Comparison of ENCODE assay signal across 8 cellular contexts in genomic region chr15:99452728-99453643, GRCh38.
DNase-seq lines count a peak whose midpoint lies in the region; ATAC-seq and TF ChIP-seq lines count a peak whose summit lies in the region.

No MANE protein-coding gene starts in this region.

- H3K4me1 ChIP-seq in colonic mucosa (no peaks in the 10 kb centered on the region), GM23338 (ENCODE audit: insufficient read depth) (no peaks in the 10 kb centered on the region)

- peak; percentile 90 for DNase-seq in GM12865 (ENCODE audit: low read depth)
- DNase-seq in colonic mucosa: peak; percentile 47
- DNase-seq in naive B cell: peak; percentile 48
- DNase-seq in CD4-positive, alpha-beta T cell: no peak
- no peak for DNase-seq in GM23338 (ENCODE audit: low spot score)
- DNase-seq in NCI-H510A treated with DMSO at 0.1 percent for 48 hours (lab: John Stamatoyannopoulos, UW): no peak

- H3K79me2 ChIP-seq in GM23338 (replicated peaks; ENCODE audit: insufficient read depth): no peaks in the 10 kb centered on the region

- H3F3A ChIP-seq in GM23338 (replicated peaks; ENCODE audit: low read depth): no peaks in the 10 kb centered on the region

- H3K27ac ChIP-seq in colonic mucosa: peak overlapping the region; percentile 17
- no peak overlapping the region for H3K27ac ChIP-seq in CD4-positive, alpha-beta T cell (ENCODE audit: low read depth, low read length)
- H3K27ac ChIP-seq in GM23338 (ENCODE audit: low read depth): no peak overlapping the region

- POLR2A ChIA-PET in CD4-positive, alpha-beta T cell (lab: Charles Lee): interaction anchor here (0.6 kb wide), 1 partner anchor 9 kb away, joined by 3 read pairs; no protein-coding TSS in a partner anchor

- peak; percentile 14; the same call in 1 of the 2 replicates for TF ChIP-seq RAD21 in Ishikawa (IDR thresholded peaks at IDR 0.05; ENCODE audit: low read depth)

- peak; percentile 93 for ATAC-seq in GM21447 (IDR thresholded peaks at IDR 0.05; ENCODE audit: unreplicated experiment)
- ATAC-seq in naive B cell (ENCODE audit: low read depth in 2 of 2): peak; percentile 74 to 75
- no peak for ATAC-seq in CD4-positive, alpha-beta T cell (ENCODE audit: poor library complexity)
- ATAC-seq in GM23338: no peak

- no peak overlapping the region for H2AFZ ChIP-seq in GM23338

- no peaks in the 10 kb centered on the region for H3K9me2 ChIP-seq in GM23338 (ENCODE audit: insufficient read depth)

- no peak overlapping the region for H3K4me2 ChIP-seq in GM23338

- H3K4me3 ChIP-seq in GM12865 (ENCODE audit: low read depth, low read length) (peak overlapping the region; percentile 3), colonic mucosa (no peak overlapping the region), GM23338 (no peak overlapping the region)

- TF ChIP-seq CTCF in GM12865 (IDR thresholded peaks at IDR 0.05; ENCODE audit: insufficient read depth, low read depth, low read length, missing control alignments) (no peak), colonic mucosa (IDR thresholded peaks at IDR 0.05) (no peak), GM23338 (conservative IDR thresholded peaks at IDR 0.05; ENCODE audit: low read depth in 2 of 2) (no peak)
- TF ChIP-seq CTCF in CD4-positive, alpha-beta T cell (IDR thresholded peaks at IDR 0.05): no peak

- intact Hi-C loops in colonic mucosa (cut with DNase I): no loop called here
- intact Hi-C loops in CD4-positive, alpha-beta T cell (cut with DNase I, micrococcal nuclease): no loop called here

- H3K27ac Mint-ChIP-seq in naive B cell (peak overlapping the region in 4 of 6 donors; percentile 25 to 73 (median 62)), GM23338 (no peak overlapping the region)
- no peak overlapping the region for H3K27ac Mint-ChIP-seq in CD4-positive, alpha-beta T cell

- CTCF ChIA-PET in CD4-positive, alpha-beta T cell (lab: Charles Lee): no interaction called here

- peaks cover 42 to 48% (median 44%) of the 10 kb centered on the region in 3 donors for H3K4me1 Mint-ChIP-seq in naive B cell
- peaks cover 35% of the 10 kb centered on the region for H3K4me1 Mint-ChIP-seq in CD4-positive, alpha-beta T cell (ENCODE audit: low read depth)
- peaks cover 3% of the 10 kb centered on the region; the same call in 2 of the 3 replicates for H3K4me1 Mint-ChIP-seq in GM23338

- H4K20me1 ChIP-seq in GM23338 (replicated peaks; ENCODE audit: insufficient read depth): no peaks in the 10 kb centered on the region

- H3K27me3 ChIP-seq in colonic mucosa: no peaks in the 10 kb centered on the region
- no peaks in the 10 kb centered on the region for H3K27me3 ChIP-seq in CD4-positive, alpha-beta T cell (ENCODE audit: control insufficient read depth, insufficient read depth, low read length)
- H3K27me3 ChIP-seq in GM23338 (ENCODE audit: insufficient read depth): no peaks in the 10 kb centered on the region

- H3K9ac ChIP-seq in colonic mucosa (ENCODE audit: low read depth in 2 of 2, low read length in 2 of 2): peak overlapping the region in 1 of 2 donors; percentile 19

- no peaks in the 10 kb centered on the region for H3K36me3 ChIP-seq in colonic mucosa
- H3K36me3 ChIP-seq in GM23338 (ENCODE audit: insufficient read depth): no peaks in the 10 kb centered on the region

- H3K27me3 Mint-ChIP-seq in naive B cell (peaks cover 0 to 4% (median 0%) of the 10 kb centered on the region in 3 donors), GM23338 (ENCODE audit: insufficient read depth, low read depth, poor library complexity) (peaks cover 8% of the 10 kb centered on the region)
- no peaks in the 10 kb centered on the region for H3K27me3 Mint-ChIP-seq in CD4-positive, alpha-beta T cell

- H3K9me3 ChIP-seq in colonic mucosa: no peaks in the 10 kb centered on the region
- H3K9me3 ChIP-seq in CD4-positive, alpha-beta T cell (ENCODE audit: control insufficient read depth, low read length): no peaks in the 10 kb centered on the region

- H3K4me3 Mint-ChIP-seq in naive B cell (peak overlapping the region; percentile 59 to 80 (median 76)), GM23338 (no peak overlapping the region)
- no peak overlapping the region for H3K4me3 Mint-ChIP-seq in CD4-positive, alpha-beta T cell

- H3K9me3 Mint-ChIP-seq in naive B cell (peaks cover 0 to 13% (median 6%) of the 10 kb centered on the region in 7 donors), GM23338 (peaks cover 7% of the 10 kb centered on the region; the same call in 1 of the 3 replicates)
- H3K9me3 Mint-ChIP-seq in CD4-positive, alpha-beta T cell: no peaks in the 10 kb centered on the region

- peak; percentile 59; the same call in 1 of the 2 replicates for TF ChIP-seq EP300 in Ishikawa (IDR thresholded peaks at IDR 0.05; ENCODE audit: borderline replicate concordance)

- H3K36me3 Mint-ChIP-seq in naive B cell: peaks cover 0 to 8% of the 10 kb centered on the region in 2 donors
- H3K36me3 Mint-ChIP-seq in CD4-positive, alpha-beta T cell (ENCODE audit: low read depth): no peaks in the 10 kb centered on the region
- H3K36me3 Mint-ChIP-seq in GM23338 (ENCODE audit: low read depth): no peaks in the 10 kb centered on the region; the same call in 2 of the 3 replicates

TF ChIP-seq in Ishikawa, 13 proteins besides CTCF, POLR2A, EP300 and RAD21 (continues in another document):
- TF ChIP-seq USF1 (IDR thresholded peaks at IDR 0.05) (peak; percentile 46; the same call in 1 of the 2 replicates), YY1 (IDR thresholded peaks at IDR 0.05; ENCODE audit: low read depth) (no peak), ZBTB7A (IDR thresholded peaks at IDR 0.05; ENCODE audit: low read depth) (no peak), TCF12 (IDR thresholded peaks at IDR 0.05; ENCODE audit: low read depth) (peak; percentile 79; the same call in 1 of the 2 replicates), FOXM1 (IDR thresholded peaks at IDR 0.05; ENCODE audit: borderline replicate concordance, low read depth) (no peak), EGR1 (IDR thresholded peaks at IDR 0.05) (no peak), CEBPB (IDR thresholded peaks at IDR 0.05) (peak; percentile 22; the same call in 1 of the 2 replicates)

TF ChIP-seq in GM23338, 12 proteins besides CTCF, POLR2A, EP300 and RAD21 (continues in another document):
- TF ChIP-seq EZH2phosphoT487 (IDR thresholded peaks at IDR 0.05; ENCODE audit: unreplicated experiment) (no peak), STAT1 (IDR thresholded peaks at IDR 0.05; ENCODE audit: unreplicated experiment) (no peak), ZNF462 (CRISPR knock-in tag; IDR thresholded peaks at IDR 0.05) (no peak)

Comparison
In these comparisons a context has a peak if more than half of its experiments do, and no peak if none do; other contexts are left out.
1. DNase-seq: peak in GM12865 (single experiment), colonic mucosa (single experiment) and naive B cell (single experiment); none in CD4-positive, alpha-beta T cell (0 of 10), GM23338 (single experiment) and NCI-H510A treated with DMSO at 0.1 percent for 48 hours (single experiment).
2. ATAC-seq: peak in GM21447 (single experiment) and naive B cell (2 of 2); none in CD4-positive, alpha-beta T cell (single experiment) and GM23338 (single experiment).
3. H3K27ac Mint-ChIP-seq: peak in naive B cell (4 of 6); none in CD4-positive, alpha-beta T cell (single experiment) and GM23338 (single experiment).
4. H3K4me3 Mint-ChIP-seq: peak in naive B cell (8 of 8); none in CD4-positive, alpha-beta T cell (single experiment) and GM23338 (single experiment).